12 cellular contexts compared by ENCODE assay signal in genomic region chr2:32865399-32866068, GRCh38.
DNase-seq lines count a peak whose midpoint lies in the region; ATAC-seq and TF ChIP-seq lines count a peak whose summit lies in the region.
"Had no signal": no experiment of that assay in that cellular context is flagged by ENCODE, and none has a peak within 500 bp of the region (broad histone marks: within the 10 kb centered on the region; RNA-seq: fewer than 3 reads in every experiment).

No MANE protein-coding gene starts in this region.

- no peak overlapping the region for H3K4me3 ChIP-seq in breast epithelium
- H3K4me3 ChIP-seq in fibroblast of lung (replicated peaks in 1 of 4; ENCODE audit: control extremely low read depth in 1 of 4, insufficient read depth in 1 of 4, low read depth in 3 of 4, low read length in 4 of 4): peak overlapping the region in 3 of 4 experiments; percentile 11 to 19 (median 13)
- H3K4me3 ChIP-seq: left lung had no signal

- H3K36me3 Mint-ChIP-seq in MCF 10A (ENCODE audit: insufficient read depth, unreplicated experiment): no peaks in the 10 kb centered on the region

- POLR2A ChIA-PET in MCF 10A (lab: Yijun Ruan, JAX): no interaction called here

- TF ChIP-seq CTCF in MCF 10A (IDR thresholded peaks at IDR 0.05; ENCODE audit: unreplicated experiment) (no peak), breast epithelium (IDR thresholded peaks at IDR 0.05) (no peak), fibroblast of lung (conservative IDR thresholded peaks at IDR 0.05 in 1 of 2, IDR thresholded peaks at IDR 0.05 in 1 of 2; ENCODE audit: low read depth in 1 of 2, low read length in 2 of 2) (no peak)

- peak; percentile 68 for DNase-seq in MCF 10A (ENCODE audit: unreplicated experiment)
- no peak for DNase-seq in breast epithelium (ENCODE audit: low spot score in 2 of 2)
- DNase-seq in RPMI7951 (ENCODE audit: low read depth): peak; percentile 79
- DNase-seq in fibroblast of lung (ENCODE audit: low read depth in 2 of 2): peak; percentile 93 to 96
- peak; percentile 85 for DNase-seq in stromal cell of bone marrow (ENCODE audit: low read depth)
- DNase-seq in SHP77 (lab: John Stamatoyannopoulos, UW): no peak
- DNase-seq: CD4-positive, alpha-beta T cell; left lung; NCI-H1105 had no signal

- peak overlapping the region; percentile 23 for H3K27ac Mint-ChIP-seq in MCF 10A (ENCODE audit: low read depth, unreplicated experiment)
- H3K27ac Mint-ChIP-seq: activated T-helper 1 cell treated with anti-CD3 and anti-CD28 coated beads, Interleukin-12 subunit alpha, Interleukin-12 subunit beta, Interleukin-2, Interleukin-4 antibody, amounts not matched to agents 30 ng/mL and 10 ng/mL and 1 ng/mL, durations not matched to agents 14 hours and 24 hours and 36 hours; CD4-positive, alpha-beta T cell had no signal

- H3K4me3 Mint-ChIP-seq in MCF 10A (ENCODE audit: unreplicated experiment): no peak overlapping the region
- H3K4me3 Mint-ChIP-seq: activated T-helper 1 cell treated with anti-CD3 and anti-CD28 coated beads, Interleukin-12 subunit alpha, Interleukin-12 subunit beta, Interleukin-2, Interleukin-4 antibody, amounts not matched to agents 30 ng/mL and 10 ng/mL and 1 ng/mL, durations not matched to agents 14 hours and 24 hours and 36 hours; CD4-positive, alpha-beta T cell had no signal

- H3K9me3 ChIP-seq in breast epithelium: no peaks in the 10 kb centered on the region
- no peaks in the 10 kb centered on the region for H3K9me3 ChIP-seq in fibroblast of lung (ENCODE audit: control insufficient read depth, insufficient read depth, low read depth, low read length)
- H3K9me3 ChIP-seq: left lung had no signal

- no peaks in the 10 kb centered on the region for H3K27me3 Mint-ChIP-seq in MCF 10A (ENCODE audit: insufficient read depth, unreplicated experiment)

- TSS peak; percentile 60 for BruUV-seq in MCF 10A (replicated peaks; lab: Mats Ljungman, UMichigan)

- no peak for ATAC-seq in HG02588 (IDR thresholded peaks at IDR 0.05; ENCODE audit: unreplicated experiment)
- ATAC-seq in GM21529 (IDR thresholded peaks at IDR 0.05; ENCODE audit: unreplicated experiment): no peak
- ATAC-seq: left lung had no signal

- CTCF ChIA-PET in MCF 10A (lab: Yijun Ruan, JAX): interaction anchor here (0.7 kb wide), 1 partner anchor 49 kb away, joined by 3 read pairs; no protein-coding TSS in a partner anchor

- no peaks in the 10 kb centered on the region for H3K79me2 ChIP-seq in fibroblast of lung (ENCODE audit: control insufficient read depth, insufficient read depth, low read length)

- peak overlapping the region; percentile 93 for H3K4me2 ChIP-seq in fibroblast of lung (ENCODE audit: extremely low read depth, insufficient read depth, low read length)

- intact Hi-C loops in MCF 10A (cut with micrococcal nuclease): no loop called here
- intact Hi-C loops in breast epithelium (cut with DNase I; ENCODE audit: low total_unique reads): no loop called here

- H3K4me1 ChIP-seq in breast epithelium (no peaks in the 10 kb centered on the region), fibroblast of lung (ENCODE audit: control insufficient read depth, extremely low read depth, insufficient read depth, low read length) (peaks cover 18% of the 10 kb centered on the region)
- H3K4me1 ChIP-seq: left lung had no signal

- H3K27me3 ChIP-seq in breast epithelium (no peaks in the 10 kb centered on the region), fibroblast of lung (ENCODE audit: control insufficient read depth, insufficient read depth, low read length) (peaks cover 3% of the 10 kb centered on the region)
- H3K27me3 ChIP-seq: left lung had no signal

- TF ChIP-seq POLR2A in breast epithelium (IDR thresholded peaks at IDR 0.05): no peak

- no peak overlapping the region for H3K9ac ChIP-seq in fibroblast of lung (ENCODE audit: insufficient read depth, low read length)

- no peaks in the 10 kb centered on the region for H3K9me3 Mint-ChIP-seq in MCF 10A (ENCODE audit: unreplicated experiment)
- H3K9me3 Mint-ChIP-seq: activated T-helper 1 cell treated with anti-CD3 and anti-CD28 coated beads, Interleukin-12 subunit alpha, Interleukin-12 subunit beta, Interleukin-2, Interleukin-4 antibody, amounts not matched to agents 30 ng/mL and 10 ng/mL and 1 ng/mL, durations not matched to agents 14 hours and 24 hours and 36 hours; CD4-positive, alpha-beta T cell had no signal

- peaks cover 10% of the 10 kb centered on the region for H3K4me1 Mint-ChIP-seq in MCF 10A (ENCODE audit: insufficient read depth, unreplicated experiment)

- H3K27ac ChIP-seq in breast epithelium (no peak overlapping the region), fibroblast of lung (ENCODE audit: insufficient read depth, low read length) (peak overlapping the region; percentile 89)
- H3K27ac ChIP-seq: left lung had no signal

- H2AFZ ChIP-seq in fibroblast of lung (ENCODE audit: low read length): no peak overlapping the region

- H3K36me3 ChIP-seq in breast epithelium (no peaks in the 10 kb centered on the region), fibroblast of lung (ENCODE audit: control insufficient read depth, insufficient read depth, low read length) (no peaks in the 10 kb centered on the region)
- H3K36me3 ChIP-seq: left lung had no signal

- no peaks in the 10 kb centered on the region for H4K20me1 ChIP-seq in fibroblast of lung (ENCODE audit: control insufficient read depth, extremely low read depth, insufficient read depth, low read length)

Comparison
In these comparisons a context has a peak if more than half of its experiments do, and no peak if none do; other contexts are left out.
1. DNase-seq: peak in MCF 10A (single experiment), RPMI7951 (single experiment), fibroblast of lung (2 of 2) and stromal cell of bone marrow (single experiment); none in breast epithelium (0 of 2) and SHP77 (0 of 2).
2. H3K4me3 ChIP-seq: peak in fibroblast of lung (3 of 4); none in breast epithelium (0 of 3).